In the genomic region with DNA sequence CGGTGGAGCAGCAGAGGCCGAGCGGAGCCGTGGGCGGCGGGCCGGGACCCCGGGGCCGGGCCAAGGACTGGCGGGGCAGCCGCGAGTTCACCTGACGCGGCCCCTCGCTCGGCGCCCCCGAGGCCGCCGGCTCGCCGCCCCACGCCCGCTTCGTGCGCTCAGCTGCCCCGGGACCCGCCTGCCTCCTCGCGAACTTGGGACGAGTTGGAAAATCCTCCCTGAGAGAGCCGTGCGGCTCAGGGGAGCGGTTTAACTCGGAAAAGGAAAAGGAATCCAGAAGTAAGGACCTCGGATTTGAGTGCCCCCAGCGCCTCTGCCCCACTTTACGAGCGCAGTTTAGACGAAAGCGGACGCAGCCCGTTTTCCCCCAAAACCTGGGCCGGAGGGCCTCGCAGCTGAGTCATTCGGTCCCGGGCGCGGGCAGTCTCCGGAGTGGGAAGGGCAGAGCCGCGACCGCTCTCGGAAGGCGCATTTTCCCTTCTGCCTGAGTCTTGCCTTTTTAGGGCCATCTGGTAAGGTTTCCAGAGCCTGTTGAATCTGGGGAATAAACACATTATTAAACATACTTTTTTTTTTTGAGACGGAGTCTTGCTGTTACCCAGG, we compare ENCODE assay signal across 7 cellular contexts. TPM values are rescaled to one million over a fixed set of nuclear protein-coding genes. Genes with fewer than 3 reads are reported as not detected.
DNase-seq lines count a peak whose midpoint lies in the region; ATAC-seq and FAIRE-seq lines count a peak whose summit lies in the region.

No MANE protein-coding gene starts in this region.

- no peaks in the 10 kb centered on the region for H3K9me3 ChIP-seq in small intestine (ENCODE audit: control insufficient read depth, low read depth)

- H3K4me1 ChIP-seq in small intestine (ENCODE audit: control insufficient read depth in 2 of 2, insufficient read depth in 1 of 2, low read depth in 1 of 2, low read length in 1 of 2), result peaks cover 0 to 2% of the 10 kb centered on the region in 2 donors

- peak overlapping the region; percentile 99 to 100 for H3K27ac ChIP-seq in small intestine (ENCODE audit: low read depth in 1 of 2, low read length in 1 of 2)

- DNase-seq in HT-29 (ENCODE audit: low spot score) (peak; percentile 56), UCSD-AML1 (lab: John Stamatoyannopoulos, UW; ENCODE audit: unreplicated experiment) (peak; percentile 77), brain pericyte (ENCODE audit: low read depth, low spot score) (peak; percentile 8), iPS-NIHi7 (ENCODE audit: extremely low spot score) (peak; percentile 53), small intestine (peak; percentile 52)

- WGBS in small intestine, 3 donors, result 0 to 1% (median 0%) methylated on average over 49 to 56 of the region's 56 CpGs

- peak; percentile 7 for ATAC-seq in GM18867 (IDR thresholded peaks at IDR 0.05; ENCODE audit: unreplicated experiment)
- no peak for ATAC-seq in GM21528 (IDR thresholded peaks at IDR 0.05; ENCODE audit: low FRiP score, unreplicated experiment)

- no peak for FAIRE-seq in small intestine (lab: Jason Lieb, UNC)

- H3K27me3 ChIP-seq in small intestine (ENCODE audit: control insufficient read depth in 2 of 2, insufficient read depth in 2 of 2, low read length in 2 of 2), result no peaks in the 10 kb centered on the region

- peak overlapping the region; percentile 73 to 78 for H3K4me3 ChIP-seq in small intestine (ENCODE audit: low read depth in 1 of 2, low read length in 2 of 2)

- no peaks in the 10 kb centered on the region for H3K36me3 ChIP-seq in small intestine (ENCODE audit: control insufficient read depth in 2 of 2, insufficient read depth in 2 of 2, low read length in 2 of 2)

RNA-seq across cellular contexts. Expression of a gene that starts 0.7 kb away (rescaled TPM):
- total RNA-seq in HT-29 (2014; rRNA removed; shearing (Covaris generic)), result 23.1 and 29.7 TPM in 2 replicates
- 10 to 100 TPM; 13.2 to 27.6 (median 24.3) TPM for polyA plus RNA-seq in small intestine

RNA-seq across cellular contexts. Expression of a gene that starts 37.2 kb away (rescaled TPM):
- 7.1 and 10.0 TPM in 2 replicates for total RNA-seq in HT-29 (2014; rRNA removed; shearing (Covaris generic))
- 10 to 100 TPM in 2 of 3 donors, 1 to 10 TPM in 1; 9.2 to 13.3 (median 12.1) TPM for polyA plus RNA-seq in small intestine

Comparison
In these comparisons a context has a peak if more than half of its experiments do, and no peak if none do; other contexts are left out.
1. DNase-seq: peak in every context shown above with its lines; median percentile 77 in UCSD-AML1; 56 in HT-29; 53 in iPS-NIHi7; 52 in small intestine; 8 in brain pericyte.